Comparison of ENCODE assay signal across 12 cellular contexts in the genomic region with DNA sequence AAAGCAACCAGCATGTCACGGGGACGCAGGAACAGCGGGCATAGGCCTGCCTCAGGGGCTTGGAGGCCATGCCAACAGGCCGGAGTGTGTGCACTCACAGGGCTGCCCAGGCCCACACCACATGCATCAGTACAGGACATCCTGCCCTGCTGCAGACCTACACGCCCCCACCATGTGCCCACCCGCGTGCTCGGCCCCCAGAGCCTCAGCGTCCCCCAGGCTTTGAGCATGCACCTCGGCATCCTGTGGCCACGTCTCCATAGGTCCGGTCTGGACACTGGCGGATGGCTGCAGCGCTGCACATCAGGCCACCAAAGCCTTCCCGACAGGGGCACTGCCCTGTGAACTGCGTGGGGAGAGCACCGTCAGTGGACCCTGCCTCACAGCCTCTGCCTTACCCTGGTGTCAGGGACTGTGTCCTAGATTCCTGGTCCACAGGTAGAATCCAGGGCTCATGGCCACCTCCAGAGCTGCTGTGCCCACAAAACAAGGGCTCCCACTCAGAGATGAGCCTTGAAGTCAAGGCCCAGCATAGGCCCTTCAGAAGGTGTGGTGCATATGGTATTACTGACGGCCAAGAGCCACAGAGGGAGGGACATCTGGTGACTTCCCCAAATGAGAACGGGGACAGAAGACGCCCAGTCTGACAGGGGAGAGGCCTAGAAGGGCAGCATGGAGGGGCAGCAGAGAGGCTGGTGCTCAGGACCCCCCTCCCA. TPM values are rescaled to one million over a fixed set of nuclear protein-coding genes. Genes with fewer than 3 reads are reported as not detected.
A peak's percentile ranks its signal among the peaks of the same experiment; 100 is the strongest.
DNase-seq lines count a peak whose midpoint lies in the region; ATAC-seq, FAIRE-seq and TF ChIP-seq lines count a peak whose summit lies in the region.
"Had no signal": no experiment of that assay in that cellular context is flagged by ENCODE, and none has a peak within 500 bp of the region (broad histone marks: within the 10 kb centered on the region; RNA-seq: fewer than 3 reads in every experiment).

No MANE protein-coding gene starts in this region.

- no peak for TF ChIP-seq POLR2A in tibial nerve (IDR thresholded peaks at IDR 0.05)

- TF ChIP-seq CTCF in RWPE1 (conservative IDR thresholded peaks at IDR 0.05; ENCODE audit: low read depth) (no peak), keratinocyte (optimal IDR thresholded peaks at IDR 0.05 in 1 of 3, IDR thresholded peaks at IDR 0.05 in 1 of 3, conservative IDR thresholded peaks at IDR 0.05 in 1 of 3; ENCODE audit: extremely low read depth in 1 of 3, insufficient read depth in 2 of 3, low read length in 3 of 3) (no peak), upper lobe of right lung (IDR thresholded peaks at IDR 0.05) (no peak), tibial nerve (IDR thresholded peaks at IDR 0.05) (no peak)

- H3K27ac ChIP-seq in RWPE1: 0 out of 2 replicates have a peak overlapping the region, but pooled peaks have one; percentile 5
- peak overlapping the region; percentile 25 for H3K27ac ChIP-seq in keratinocyte (ENCODE audit: control insufficient read depth, insufficient read depth, low read length)
- H3K27ac ChIP-seq in upper lobe of right lung: no peak overlapping the region
- no peak overlapping the region for H3K27ac ChIP-seq in tibial nerve
- H3K27ac ChIP-seq: VCaP had no signal

- H3K79me2 ChIP-seq in keratinocyte (ENCODE audit: control insufficient read depth, insufficient read depth, low read length): no peaks in the 10 kb centered on the region

- WGBS in tibial nerve, 2 donors: 93 to 95% methylated on average over 15 to 20 of the region's 20 CpGs

- intact Hi-C loops in left ventricle myocardium superior (cut with micrococcal nuclease): no loop called here
- intact Hi-C loops in Right ventricle myocardium inferior (cut with DNase I): loop anchor here (2.0 to 5.0 kb wide), 3 partner anchors 24 to 121 kb away; no protein-coding TSS in a partner anchor
- intact Hi-C loops in upper lobe of right lung (cut with DNase I): no loop called here

- peaks cover 89% of the 10 kb centered on the region for H4K20me1 ChIP-seq in keratinocyte (ENCODE audit: control insufficient read depth, extremely low read depth, insufficient read depth, low read length)

- no peaks in the 10 kb centered on the region for H3K9me1 ChIP-seq in keratinocyte (ENCODE audit: control insufficient read depth, extremely low read depth, insufficient read depth, low read length)

- H3K36me3 ChIP-seq in keratinocyte (ENCODE audit: control insufficient read depth in 2 of 2, extremely low read depth in 1 of 2, insufficient read depth in 2 of 2, low read length in 2 of 2): peaks cover 71 to 98% of the 10 kb centered on the region in 2 experiments
- no peaks in the 10 kb centered on the region for H3K36me3 ChIP-seq in upper lobe of right lung
- H3K36me3 ChIP-seq in tibial nerve: no peaks in the 10 kb centered on the region

- CTCF ChIA-PET in RWPE1 (lab: Yijun Ruan, JAX): interaction anchor here (0.6 to 1.1 kb wide), 10 partner anchors 10 to 279 kb away, joined by 3 to 5 read pairs (median 3); partner anchors contain the start of gene CAMK1G

- TF ChIP-seq EP300 in tibial nerve (IDR thresholded peaks at IDR 0.05): no peak

- H3K9ac ChIP-seq in keratinocyte (ENCODE audit: control insufficient read depth, extremely low read depth, insufficient read depth, low read length): peak overlapping the region; percentile 0
- H3K9ac ChIP-seq: SK-N-SH had no signal

- no peaks in the 10 kb centered on the region for H3K4me1 ChIP-seq in keratinocyte (ENCODE audit: control insufficient read depth, extremely low read depth, insufficient read depth, low read length)
- H3K4me1 ChIP-seq in upper lobe of right lung: peaks cover 19% of the 10 kb centered on the region
- H3K4me1 ChIP-seq in tibial nerve: peaks cover 0 to 22% (median 2%) of the 10 kb centered on the region in 4 donors
- H3K4me1 ChIP-seq: Caco-2 had no signal

- H2AFZ ChIP-seq in keratinocyte (ENCODE audit: control insufficient read depth, low read length): no peak overlapping the region

- dilution Hi-C loops in keratinocyte (cut with MboI; ENCODE audit: extremely low pct_ligation_motif_present, low sequenced_read_pairs): no loop called here

- FAIRE-seq in keratinocyte (lab: Jason Lieb, UNC) (no peak), HTR-8/SVneo (lab: Jason Lieb, UNC) (no peak)

- H3K9me3 ChIP-seq in keratinocyte (ENCODE audit: control insufficient read depth, low read depth, low read length): no peaks in the 10 kb centered on the region
- no peaks in the 10 kb centered on the region for H3K9me3 ChIP-seq in upper lobe of right lung
- no peaks in the 10 kb centered on the region for H3K9me3 ChIP-seq in tibial nerve
- H3K9me3 ChIP-seq: Caco-2, SK-N-SH had no signal

- H3K4me2 ChIP-seq in keratinocyte (ENCODE audit: control insufficient read depth, extremely low read depth, insufficient read depth, low read depth, low read length): no peak overlapping the region
- H3K4me2 ChIP-seq: SK-N-SH had no signal

- DNase-seq in left ventricle myocardium superior (no peak), Right ventricle myocardium inferior (ENCODE audit: missing footprints) (no peak), RWPE1 (ENCODE audit: low spot score) (no peak), keratinocyte (ENCODE audit: low read depth, low spot score) (no peak), upper lobe of right lung (no peak), HTR-8/SVneo (ENCODE audit: insufficient read length, low spot score) (no peak), tibial nerve (ENCODE audit: low spot score in 2 of 2) (no peak)
- no peak for DNase-seq in activated CD4-positive, alpha-beta T cell treated with anti-CD3 and anti-CD28 coated beads, Interleukin-2, amount 50 U/mL, for 48 hours

- no peaks in the 10 kb centered on the region for H3K27me3 ChIP-seq in keratinocyte (ENCODE audit: control insufficient read depth, extremely low read depth, insufficient read depth, low read length)
- H3K27me3 ChIP-seq in upper lobe of right lung: no peaks in the 10 kb centered on the region
- no peaks in the 10 kb centered on the region for H3K27me3 ChIP-seq in tibial nerve

- H3K4me3 ChIP-seq in keratinocyte (ENCODE audit: control insufficient read depth in 2 of 3, extremely low read depth in 1 of 3, insufficient read depth in 2 of 3, low read depth in 1 of 3, low read length in 3 of 3) (no peak overlapping the region), upper lobe of right lung (no peak overlapping the region), tibial nerve (no peak overlapping the region)

- POLR2A ChIA-PET in RWPE1 (lab: Yijun Ruan, JAX; ENCODE audit: low non-redundant PET): no interaction called here

- ATAC-seq in left ventricle myocardium superior (peak; percentile 1), Right ventricle myocardium inferior (no peak), upper lobe of right lung (peak; percentile 67)

RNA-seq across cellular contexts. Expression of gene LAMB3, which starts 25.4 kb away (rescaled TPM):
- total RNA-seq in left ventricle myocardium superior: 5.2 TPM
- 5.9 TPM for total RNA-seq in Right ventricle myocardium inferior
- 659 to 1,206 TPM (median 953 TPM) in 3 replicates for polyA plus RNA-seq in keratinocyte
- polyA plus RNA-seq in keratinocyte (2011; ENCODE audit: low read depth): 649 TPM
- 240 and 422 TPM in 2 replicates for polyA plus RNA-seq in keratinocyte (2011; cell fraction: cytosol; rRNA removed)
- 2,965 and 3,376 TPM in 2 replicates for polyA plus RNA-seq in keratinocyte (2011; cell fraction: nucleus; rRNA removed)
- 638 and 1,913 TPM in 2 replicates for polyA plus RNA-seq in keratinocyte (2012; ENCODE audit: low replicate concordance)
- polyA minus RNA-seq in keratinocyte: 1,171 to 2,790 TPM (median 1,215 TPM) in 3 replicates
- 1,139 TPM for polyA minus RNA-seq in keratinocyte (2011; cell fraction: cytosol; rRNA and poly(A)+ RNA removed)
- polyA minus RNA-seq in keratinocyte (2011; cell fraction: nucleus; rRNA and poly(A)+ RNA removed): 3,983 and 4,160 TPM in 2 replicates
- 83.3 TPM for total RNA-seq in upper lobe of right lung
- 10 to 100 TPM in 1 of 4 donors, 1 to 10 TPM in 3; 2.5 to 22.8 (median 4.2) TPM for total RNA-seq in tibial nerve

RNA-seq across cellular contexts. Expression of gene CAMK1G, which starts 43.3 kb away (rescaled TPM):
- not detected for total RNA-seq in left ventricle myocardium superior
- not detected for total RNA-seq in Right ventricle myocardium inferior
- polyA plus RNA-seq in keratinocyte: 0.02 TPM in 1 of 3 replicates, not detected in the others
- not detected for polyA plus RNA-seq in keratinocyte (2011; ENCODE audit: low read depth)
- polyA plus RNA-seq in keratinocyte (2011; cell fraction: cytosol; rRNA removed): not detected in 2 replicates
- polyA plus RNA-seq in keratinocyte (2011; cell fraction: nucleus; rRNA removed): not detected in 2 replicates
- 0.11 TPM in 1 of 2 replicates, not detected in the other for polyA plus RNA-seq in keratinocyte (2012; ENCODE audit: low replicate concordance)
- polyA minus RNA-seq in keratinocyte: not detected in 3 replicates
- not detected for polyA minus RNA-seq in keratinocyte (2011; cell fraction: cytosol; rRNA and poly(A)+ RNA removed)
- not detected in 2 replicates for polyA minus RNA-seq in keratinocyte (2011; cell fraction: nucleus; rRNA and poly(A)+ RNA removed)
- 1.4 TPM for total RNA-seq in upper lobe of right lung
- 1 to 10 TPM in 1 of 4 donors, under 1 TPM in 1, not detected in 2; 0.21 to 4.9 TPM for total RNA-seq in tibial nerve
- total RNA-seq: Caco-2; naive thymus-derived CD8-positive, alpha-beta T cell had no signal
- polyA plus RNA-seq: naive thymus-derived CD8-positive, alpha-beta T cell had no signal

RNA-seq across cellular contexts. Expression of gene G0S2, which starts 48.4 kb away (rescaled TPM):
- total RNA-seq in left ventricle myocardium superior: 594 TPM
- total RNA-seq in Right ventricle myocardium inferior: 460 TPM
- 31.1 to 60.5 TPM (median 46.2 TPM) in 3 replicates for polyA plus RNA-seq in keratinocyte
- polyA plus RNA-seq in keratinocyte (2011; ENCODE audit: low read depth): 2.0 TPM
- 45.2 and 67.2 TPM in 2 replicates for polyA plus RNA-seq in keratinocyte (2011; cell fraction: cytosol; rRNA removed)
- polyA plus RNA-seq in keratinocyte (2011; cell fraction: nucleus; rRNA removed): 31.3 and 33.3 TPM in 2 replicates
- polyA plus RNA-seq in keratinocyte (2012; ENCODE audit: low replicate concordance): 3.9 and 107 TPM in 2 replicates
- 10.4 to 24.7 TPM (median 10.7 TPM) in 3 replicates for polyA minus RNA-seq in keratinocyte
- polyA minus RNA-seq in keratinocyte (2011; cell fraction: cytosol; rRNA and poly(A)+ RNA removed): 65.2 TPM
- 10.7 and 14.3 TPM in 2 replicates for polyA minus RNA-seq in keratinocyte (2011; cell fraction: nucleus; rRNA and poly(A)+ RNA removed)
- 36.5 TPM for total RNA-seq in upper lobe of right lung
- total RNA-seq in tibial nerve: 1,000 to 10,000 TPM in 1 of 4 donors, 100 to 1,000 TPM in 2, 10 to 100 TPM in 1; 60.8 to 1,224 (median 333) TPM
- total RNA-seq: naive thymus-derived CD8-positive, alpha-beta T cell had no signal
- polyA plus RNA-seq: naive thymus-derived CD8-positive, alpha-beta T cell had no signal

Comparison
In these comparisons a context has a peak if more than half of its experiments do, and no peak if none do; other contexts are left out.
1. H3K27ac ChIP-seq: peak in RWPE1 (single experiment) and keratinocyte (single experiment); none in upper lobe of right lung (single experiment) and tibial nerve (0 of 4).